Comparison of ENCODE assay signal across 15 cellular contexts in the genomic region with DNA sequence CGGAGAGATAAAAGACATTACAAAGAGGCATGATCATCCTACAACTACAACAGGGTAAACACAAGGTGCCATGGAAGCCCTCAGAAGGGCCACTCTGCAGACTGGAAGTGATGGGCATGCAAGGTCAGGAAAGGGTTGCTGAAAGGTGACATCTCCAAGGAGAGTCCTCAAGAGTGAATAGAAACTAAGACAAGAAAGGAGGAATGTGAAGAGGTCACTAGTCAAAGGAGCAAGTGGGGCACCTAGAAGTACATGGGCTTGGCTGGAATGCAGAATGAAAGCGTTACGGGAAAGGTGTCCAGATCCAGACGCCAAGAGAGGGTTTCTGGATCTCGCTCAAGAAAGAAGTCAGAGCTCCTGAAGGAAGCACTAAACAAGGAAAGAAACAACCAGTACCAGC.
DNase-seq lines count a peak whose midpoint lies in the region; ATAC-seq and TF ChIP-seq lines count a peak whose summit lies in the region.
"Had no signal": no experiment of that assay in that cellular context is flagged by ENCODE, and none has a peak within 500 bp of the region (broad histone marks: within the 10 kb centered on the region; RNA-seq: fewer than 3 reads in every experiment).

No MANE protein-coding gene starts in this region.

- intact Hi-C loops in left lung (cut with DNase I), result no loop called here

- H3K56ac ChIP-seq in H9 (ENCODE audit: insufficient read length, low read depth, low read length), result no peak overlapping the region

- no peak overlapping the region for H3K18ac ChIP-seq in H9 (ENCODE audit: insufficient read length, low read depth, low read length)
- no peak overlapping the region for H3K18ac ChIP-seq in trophoblast cell (ENCODE audit: low read length)

- peak overlapping the region; percentile 47 for H4K12ac ChIP-seq in trophoblast cell (ENCODE audit: low read depth, low read length)

- TF ChIP-seq CTCF in H9 (conservative IDR thresholded peaks at IDR 0.05) (no peak), left lung (IDR thresholded peaks at IDR 0.05) (no peak)

- H3K14ac ChIP-seq in H9 (ENCODE audit: insufficient read depth, low read length), result no peak overlapping the region
- no peak overlapping the region for H3K14ac ChIP-seq in trophoblast cell (ENCODE audit: low read length)

- H2BK120ac ChIP-seq in H9 (ENCODE audit: low read depth, low read length, poor library complexity, severe bottlenecking) (no peak overlapping the region), trophoblast cell (ENCODE audit: insufficient read depth, low read length, poor library complexity) (no peak overlapping the region)

- peaks cover 3 to 16% (median 15%) of the 10 kb centered on the region in 3 experiments; a peak in 6 of 7 replicates for H3K36me3 Mint-ChIP-seq in H9 (ENCODE audit: insufficient read depth in 1 of 3, low read depth in 3 of 3)

- H3K23ac ChIP-seq in H9 (ENCODE audit: insufficient read length, low read depth, low read length) (peak overlapping the region; percentile 98), trophoblast cell (ENCODE audit: low read length) (no peak overlapping the region)

- H3K36me3 ChIP-seq in left lung (no peaks in the 10 kb centered on the region), trophoblast cell (ENCODE audit: control insufficient read depth in 1 of 2, insufficient read depth in 2 of 2, low read length in 2 of 2) (no peaks in the 10 kb centered on the region)

- no peaks in the 10 kb centered on the region for H3K23me2 ChIP-seq in H9 (ENCODE audit: insufficient read length, low read depth, low read length, poor library complexity, severe bottlenecking)

- peaks cover 1% of the 10 kb centered on the region; the same call in 1 of the 2 replicates for H3K4me1 ChIP-seq in H9 (ENCODE audit: insufficient read depth, low read length)
- H3K4me1 ChIP-seq in left lung, result no peaks in the 10 kb centered on the region
- H3K4me1 ChIP-seq in trophoblast cell (ENCODE audit: control insufficient read depth in 1 of 2, insufficient read depth in 2 of 2, low read length in 2 of 2), result no peaks in the 10 kb centered on the region

- H4K91ac ChIP-seq in H9 (ENCODE audit: insufficient read length, low read depth, low read length), result no peak overlapping the region
- H4K91ac ChIP-seq in trophoblast cell (ENCODE audit: low read depth, low read length), result no peak overlapping the region

- H2AFZ ChIP-seq in H9 (ENCODE audit: low read length) (no peak overlapping the region), trophoblast cell (ENCODE audit: insufficient read depth, low read length, poor library complexity) (no peak overlapping the region)
- H2AFZ ChIP-seq: GM23248 had no signal

- no peak overlapping the region for H3K9ac ChIP-seq in H9 (ENCODE audit: extremely low read depth, insufficient read length, low read length)
- no peak overlapping the region for H3K9ac ChIP-seq in trophoblast cell (ENCODE audit: low read length)
- H3K9ac ChIP-seq: BLaER1 treated with 17β-estradiol and CSF1 and Interleukin-3, amounts not matched to agents 10 nM and 100 nM; GM23248 had no signal

- H3K4ac ChIP-seq in H9 (ENCODE audit: low read depth, low read length) (no peak overlapping the region), trophoblast cell (ENCODE audit: low read depth, low read length) (no peak overlapping the region)

- no peak overlapping the region for H3K27ac ChIP-seq in H9 (ENCODE audit: insufficient read length, low read depth, low read length)
- H3K27ac ChIP-seq in left lung, result no peak overlapping the region
- no peak overlapping the region for H3K27ac ChIP-seq in trophoblast cell (ENCODE audit: low read depth, low read length)
- H3K27ac ChIP-seq: BLaER1 treated with 17β-estradiol and CSF1 and Interleukin-3, amounts not matched to agents 10 nM and 100 nM; GM23248 had no signal

- ATAC-seq in left lung (peak; percentile 84), HG03354 (IDR thresholded peaks at IDR 0.05; ENCODE audit: poor library complexity, severe bottlenecking, unreplicated experiment) (no peak)
- ATAC-seq: CD8-positive, alpha-beta T cell; HepG2 had no signal

- no peaks in the 10 kb centered on the region for H3K9me3 ChIP-seq in H9 (ENCODE audit: control insufficient read depth, low read depth, low read length)
- H3K9me3 ChIP-seq in left lung, result peaks cover 0 to 9% of the 10 kb centered on the region in 2 donors
- no peaks in the 10 kb centered on the region for H3K9me3 ChIP-seq in trophoblast cell (ENCODE audit: insufficient read depth, low read depth, low read length)

- no peak overlapping the region for H2BK5ac ChIP-seq in H9 (ENCODE audit: insufficient read length, low read length)
- H2BK5ac ChIP-seq in trophoblast cell (ENCODE audit: low read depth, low read length, poor library complexity), result no peak overlapping the region

- H3K27me3 Mint-ChIP-seq in H9 (ENCODE audit: low read depth), result no peaks in the 10 kb centered on the region
- H3K27me3 Mint-ChIP-seq: B cell, IgD-negative memory B cell had no signal

- no peak overlapping the region for H3K4me3 Mint-ChIP-seq in H9
- H3K4me3 Mint-ChIP-seq: B cell; CD8-positive, alpha-beta T cell; IgD-negative memory B cell had no signal

- no peak overlapping the region for H3T11ph ChIP-seq in H9 (ENCODE audit: low read length)

- H3K27ac Mint-ChIP-seq in H9, result no peak overlapping the region
- H3K27ac Mint-ChIP-seq: B cell; CD8-positive, alpha-beta T cell; IgD-negative memory B cell had no signal

- H2BK12ac ChIP-seq in H9 (ENCODE audit: insufficient read length, low read depth, low read length) (no peak overlapping the region), trophoblast cell (ENCODE audit: low read length) (no peak overlapping the region)

- H4K20me1 ChIP-seq in H9 (ENCODE audit: control insufficient read depth, insufficient read depth, insufficient read length), result no peaks in the 10 kb centered on the region
- H4K20me1 ChIP-seq: BLaER1 treated with 17β-estradiol and CSF1 and Interleukin-3, amounts not matched to agents 10 nM and 100 nM had no signal

- no peak overlapping the region for H2BK15ac ChIP-seq in H9 (ENCODE audit: low read depth, low read length)

- H3K9me3 Mint-ChIP-seq in H9, result peaks cover 4 to 15% of the 10 kb centered on the region in 2 experiments

- no CpG with 5 or more reads among the region's 5 CpGs for WGBS in H9 (ENCODE audit: extremely low coverage, insufficient read length, low lambda C conversion rate)
- no CpG with 5 or more reads among the region's 5 CpGs for WGBS in trophoblast cell (ENCODE audit: extremely low coverage, insufficient coverage, insufficient read length)

- H3K27me3 ChIP-seq in H9 (ENCODE audit: insufficient read depth, low read length), result no peaks in the 10 kb centered on the region
- no peaks in the 10 kb centered on the region for H3K27me3 ChIP-seq in left lung
- H3K27me3 ChIP-seq in trophoblast cell (ENCODE audit: insufficient read depth, low read length), result no peaks in the 10 kb centered on the region
- H3K27me3 ChIP-seq: BLaER1 treated with 17β-estradiol and CSF1 and Interleukin-3, amounts not matched to agents 10 nM and 100 nM had no signal

- H4K8ac ChIP-seq in H9 (replicated peaks; ENCODE audit: insufficient read length, low read depth, low read length) (no peak overlapping the region), trophoblast cell (ENCODE audit: low read depth, low read length) (no peak overlapping the region)

- peak overlapping the region; percentile 69 for H4K5ac ChIP-seq in H9 (ENCODE audit: insufficient read length, low read depth, low read length)

- H3K4me2 ChIP-seq in H9 (ENCODE audit: insufficient read depth, insufficient read length, low read length) (no peak overlapping the region), trophoblast cell (ENCODE audit: low read length) (no peak overlapping the region)
- H3K4me2 ChIP-seq: BLaER1 treated with 17β-estradiol and CSF1 and Interleukin-3, amounts not matched to agents 10 nM and 100 nM had no signal

- H3K79me2 ChIP-seq in H9 (ENCODE audit: insufficient read depth, low read length) (no peaks in the 10 kb centered on the region), trophoblast cell (ENCODE audit: control insufficient read depth, insufficient read depth, low read length, poor library complexity) (no peaks in the 10 kb centered on the region)

- no peak overlapping the region for H2BK20ac ChIP-seq in H9 (ENCODE audit: low read depth, low read length, poor library complexity, severe bottlenecking)

- H3K4me1 Mint-ChIP-seq in H9, result peaks cover 3 to 6% of the 10 kb centered on the region in 2 experiments

- peaks cover 3% of the 10 kb centered on the region for H3K79me1 ChIP-seq in H9 (ENCODE audit: insufficient read depth, low read depth, low read length, poor library complexity, severe bottlenecking)
- H3K79me1 ChIP-seq in trophoblast cell (ENCODE audit: low read length), result no peaks in the 10 kb centered on the region

- DNase-seq in H9 (no peak), left lung (no peak), trophoblast cell (no peak), ecto neural progenitor cell (ENCODE audit: low spot score) (no peak), SIG-M5 (lab: John Stamatoyannopoulos, UW) (no peak)
- DNase-seq: Calu3; CD8-positive, alpha-beta T cell; DND-41; EL; GM23248 had no signal

- H2AK5ac ChIP-seq in H9 (ENCODE audit: insufficient read length, low read length) (no peak overlapping the region), trophoblast cell (ENCODE audit: low read length) (no peak overlapping the region)

- H3K4me3 ChIP-seq in left lung (no peak overlapping the region), trophoblast cell (ENCODE audit: low read depth, low read length) (no peak overlapping the region)
- H3K4me3 ChIP-seq: BLaER1 treated with 17β-estradiol and CSF1 and Interleukin-3, amounts not matched to agents 10 nM and 100 nM; GM23248 had no signal
